Comparison of ENCODE assay signal across 29 cellular contexts in the genomic region with DNA sequence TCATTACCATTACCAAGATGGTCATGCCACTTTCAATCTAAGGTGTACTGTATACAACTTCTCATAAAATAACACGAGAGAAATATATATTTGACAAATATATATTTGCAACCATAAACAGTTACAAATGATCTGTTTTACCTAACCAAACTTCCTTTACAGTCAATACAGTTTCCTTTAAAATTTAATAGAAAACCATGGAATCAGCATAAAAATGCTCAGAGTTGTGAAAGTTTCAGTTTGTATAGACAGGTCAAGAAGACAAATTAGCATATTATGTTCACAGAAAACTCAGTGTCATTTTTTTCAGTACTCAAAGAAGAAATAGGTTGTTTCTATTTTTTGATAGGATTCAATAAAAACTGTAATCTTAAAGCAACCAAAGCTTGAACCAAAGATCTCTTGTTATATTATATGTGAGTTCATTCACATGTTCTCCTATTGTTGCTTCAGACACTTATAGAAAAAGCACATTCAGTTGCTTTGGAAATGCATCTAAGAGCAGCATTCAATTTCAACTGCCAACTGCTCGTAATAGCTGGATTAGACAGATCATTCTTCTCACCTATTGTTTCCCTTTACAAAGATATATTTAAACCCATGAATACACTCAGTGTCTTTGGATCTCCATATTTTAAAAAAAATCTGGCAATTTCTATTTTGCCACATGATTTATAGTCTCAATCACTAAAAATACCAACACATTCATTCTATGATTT.
A peak's percentile ranks its signal among the peaks of the same experiment; 100 is the strongest.
DNase-seq lines count a peak whose midpoint lies in the region; ATAC-seq, FAIRE-seq and TF ChIP-seq lines count a peak whose summit lies in the region.
"Had no signal": no experiment of that assay in that cellular context is flagged by ENCODE, and none has a peak within 500 bp of the region (broad histone marks: within the 10 kb centered on the region; RNA-seq: fewer than 3 reads in every experiment).

No MANE protein-coding gene starts in this region.

- H3K4me2 ChIP-seq in MM.1S (ENCODE audit: low read depth, low read length): no peak overlapping the region

- H3K4me3 ChIP-seq in MM.1S (ENCODE audit: low read length): no peak overlapping the region
- H3K4me3 ChIP-seq: BLaER1 treated with 17β-estradiol and CSF1 and Interleukin-3, amounts not matched to agents 10 nM and 100 nM; body of pancreas; heart right ventricle; lower lobe of right lung; right lobe of liver; spleen; thyroid gland; uterus had no signal

- no peak overlapping the region for H3K27ac ChIP-seq in MM.1S (ENCODE audit: low read length)
- H3K27ac ChIP-seq: BLaER1 treated with 17β-estradiol and CSF1 and Interleukin-3, amounts not matched to agents 10 nM and 100 nM; body of pancreas; heart right ventricle; lower lobe of right lung; right lobe of liver; spleen; thyroid gland; uterus had no signal

- TF ChIP-seq CTCF in MM.1S (IDR thresholded peaks at IDR 0.05; ENCODE audit: low read length): no peak

- no peaks in the 10 kb centered on the region for H3K27me3 ChIP-seq in MM.1S (replicated peaks; ENCODE audit: insufficient read depth, low read length)
- H3K27me3 ChIP-seq: BLaER1 treated with 17β-estradiol and CSF1 and Interleukin-3, amounts not matched to agents 10 nM and 100 nM; body of pancreas; heart right ventricle; right lobe of liver; spleen; thyroid gland; uterus had no signal

- peak; percentile 72 for FAIRE-seq in G401.6 (lab: Jason Lieb, UNC)
- FAIRE-seq in TTC549 (lab: Jason Lieb, UNC): peak; percentile 58

- no peak for ATAC-seq in HG03439 (IDR thresholded peaks at IDR 0.05; ENCODE audit: unreplicated experiment)
- ATAC-seq: body of pancreas; esophagus mucosa; heart right ventricle; lower lobe of right lung; naive thymus-derived CD4-positive, alpha-beta T cell; right lobe of liver; stimulated activated naive CD8-positive, alpha-beta T cell treated with anti-CD3 and anti-CD28 coated beads, Interleukin-15, amount 100 ng/mL, for 72 hours had no signal

- H2AFZ ChIP-seq in MM.1S (ENCODE audit: low read length): no peak overlapping the region

- H3K79me2 ChIP-seq in MM.1S (ENCODE audit: low read length): peaks cover 68% of the 10 kb centered on the region

- no peaks in the 10 kb centered on the region for H4K20me1 ChIP-seq in MM.1S (ENCODE audit: insufficient read depth, low read length)

- no peak overlapping the region for H3K9ac ChIP-seq in MM.1S (ENCODE audit: low read length)
- H3K9ac ChIP-seq: BLaER1 treated with 17β-estradiol and CSF1 and Interleukin-3, amounts not matched to agents 10 nM and 100 nM had no signal

- H3K9me2 ChIP-seq in MM.1S (replicated peaks; ENCODE audit: insufficient read depth, low read length): no peaks in the 10 kb centered on the region

- DNase-seq in MM.1S: peak; percentile 22
- DNase-seq in pons (ENCODE audit: low spot score): peak; percentile 82
- no peak for DNase-seq in kidney glomerular epithelial cell (lab: John Stamatoyannopoulos, UW)
- DNase-seq in activated CD4-positive, alpha-beta T cell treated with anti-CD3 and anti-CD28 coated beads for 1 hour: no peak
- DNase-seq: activated CD4-positive, alpha-beta memory T cell treated with anti-CD3 and anti-CD28 coated beads, Interleukin-2, amount 10 ng/mL, durations not matched to agents 7 days and 5 days; activated CD4-positive, CD25-positive, alpha-beta regulatory T cell treated with anti-CD3 and anti-CD28 coated beads, Interleukin-2, amount 50 U/mL, for 72 hours; activated CD8-positive, alpha-beta memory T cell treated with anti-CD3 and anti-CD28 coated beads, Interleukin-2, amount 50 U/mL, for 4 hours; activated naive CD4-positive, alpha-beta T cell treated with anti-CD3 and anti-CD28 coated beads, Interleukin-2, amount 10 ng/mL, durations not matched to agents 7 days and 5 days; body of pancreas; dermis blood vessel endothelial cell; foreskin fibroblast; HCEC 1CT; heart right ventricle; lower lobe of right lung; naive thymus-derived CD4-positive, alpha-beta T cell; NCI-H1105; NCI-H2081; NCI-H510A; right lobe of liver; spleen; stimulated activated CD4-positive, alpha-beta T cell treated with anti-CD3 and anti-CD28 coated beads, Interleukin-2, amount 100 ng/mL, for 24 hours; stimulated activated naive CD8-positive, alpha-beta T cell treated with anti-CD3 and anti-CD28 coated beads, Interleukin-15, amount 100 ng/mL, for 72 hours; thyroid gland; uterus had no signal

- no peaks in the 10 kb centered on the region for H3K36me3 ChIP-seq in MM.1S (replicated peaks; ENCODE audit: insufficient read depth, low read length)
- H3K36me3 ChIP-seq: lower lobe of right lung, right lobe of liver, thyroid gland, uterus had no signal

- H3K4me1 ChIP-seq in MM.1S (ENCODE audit: low read length): peaks cover 10% of the 10 kb centered on the region; the same call in 1 of the 2 replicates
- H3K4me1 ChIP-seq: right lobe of liver, uterus had no signal

- H3K9me3 ChIP-seq in MM.1S (replicated peaks; ENCODE audit: insufficient read depth, low read length): no peaks in the 10 kb centered on the region
- H3K9me3 ChIP-seq: body of pancreas, heart right ventricle, lower lobe of right lung, right lobe of liver, spleen, thyroid gland, uterus had no signal

- H3F3A ChIP-seq in MM.1S (ENCODE audit: insufficient read depth, low read length): no peaks in the 10 kb centered on the region

Comparison
In these comparisons a context has a peak if more than half of its experiments do, and no peak if none do; other contexts are left out.
1. DNase-seq: peak in MM.1S (single experiment) and pons (single experiment); none in kidney glomerular epithelial cell (single experiment) and activated CD4-positive, alpha-beta T cell treated with anti-CD3 and anti-CD28 coated beads for 1 hour (single experiment).